ENCODE assay signal across 14 cellular contexts in the genomic region with DNA sequence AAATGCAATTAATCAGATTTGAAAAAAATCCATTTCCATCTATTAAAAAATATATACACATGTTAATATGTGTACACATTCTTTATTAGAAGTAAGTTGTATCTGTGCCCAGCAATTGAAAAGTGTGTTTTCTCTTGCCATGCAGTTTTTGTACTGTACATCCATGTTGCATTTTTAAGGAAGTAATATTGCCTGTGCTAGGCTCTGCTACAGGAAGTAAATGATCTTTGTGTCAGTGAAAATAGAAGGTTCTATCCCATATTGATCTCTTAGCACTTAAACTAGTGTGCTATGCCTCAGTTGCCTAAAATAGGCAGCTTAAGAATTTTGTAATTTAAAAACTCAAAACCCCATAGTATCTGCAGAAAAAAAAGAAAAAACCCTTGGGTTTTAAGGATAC.
"Had no signal": no experiment of that assay in that cellular context is flagged by ENCODE, and none has a peak within 500 bp of the region (broad histone marks: within the 10 kb centered on the region; RNA-seq: fewer than 3 reads in every experiment).

No MANE protein-coding gene starts in this region.

- H3K27me3 ChIP-seq: colonic mucosa, esophagus squamous epithelium, gastrocnemius medialis, left lung, right lobe of liver, transverse colon had no signal

- DNase-seq: activated CD4-positive, alpha-beta memory T cell treated with anti-CD3 and anti-CD28 coated beads for 36 hours; amygdala; colonic mucosa; esophagus squamous epithelium; gastrocnemius medialis; hippocampal formation; kidney glomerular epithelial cell; left lung; naive B cell; occipital lobe; right lobe of liver; transverse colon had no signal

- H3K27ac ChIP-seq: colonic mucosa, esophagus squamous epithelium, gastrocnemius medialis, left lung, right lobe of liver, skin epidermis, transverse colon had no signal

- H3K4me3 ChIP-seq: colonic mucosa, esophagus squamous epithelium, gastrocnemius medialis, left lung, lung, right lobe of liver, skin epidermis, transverse colon had no signal
